8 cellular contexts compared by ENCODE assay signal in the genomic region with DNA sequence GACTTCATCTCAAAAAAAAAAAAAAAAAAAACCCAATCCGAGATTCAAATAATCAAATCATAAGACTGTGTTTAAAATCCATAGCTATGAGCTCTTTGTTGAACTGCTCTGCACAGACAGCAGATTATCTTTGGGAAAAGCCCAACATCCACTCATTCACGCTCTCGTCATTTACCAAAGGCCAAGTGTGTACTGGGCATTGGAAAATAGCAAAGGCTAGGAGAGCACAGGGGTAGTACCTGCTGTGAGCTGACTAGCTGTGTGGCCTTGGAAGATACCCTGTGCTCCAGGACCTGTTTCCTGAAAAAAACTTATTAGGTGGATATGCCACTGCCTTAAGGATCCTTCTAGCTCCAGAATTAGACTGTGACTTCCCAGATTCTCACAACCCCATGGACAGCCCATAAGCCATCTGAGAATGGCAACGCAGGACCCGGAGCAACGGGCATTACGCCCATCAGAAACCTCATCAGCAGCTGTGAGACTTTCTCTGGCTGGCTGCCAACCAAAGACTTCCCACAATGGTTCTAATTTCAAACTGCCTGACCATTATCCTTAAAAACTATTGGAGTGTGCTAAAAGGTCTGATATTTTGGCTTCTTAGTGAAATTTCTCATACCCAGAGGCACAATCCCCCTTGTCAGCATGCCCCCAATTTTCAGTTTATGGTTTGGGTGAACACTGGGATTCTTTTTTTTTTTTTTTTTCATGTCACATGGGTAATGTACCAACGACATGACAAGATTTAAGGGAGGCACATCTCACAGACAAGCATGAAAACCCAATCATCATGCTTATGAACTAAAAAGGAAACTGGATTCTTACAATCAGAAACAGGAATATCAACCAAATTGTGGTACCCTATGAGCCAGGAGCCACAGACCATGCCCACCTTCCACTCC. TPM values are rescaled to one million over a fixed set of nuclear protein-coding genes. Genes with fewer than 3 reads are reported as not detected.
DNase-seq lines count a peak whose midpoint lies in the region; ATAC-seq and TF ChIP-seq lines count a peak whose summit lies in the region.

No MANE protein-coding gene starts in this region.

- peaks cover 0 to 22% (median 8%) of the 10 kb centered on the region in 4 donors for H3K36me3 ChIP-seq in stomach

- 14% methylated on average over 8 of the region's 8 CpGs for WGBS in right cardiac atrium
- 19 to 26% (median 24%) methylated on average over 8 of the region's 8 CpGs for WGBS in stomach, 5 donors

- H3K4me3 Mint-ChIP-seq in activated naive CD4-positive, alpha-beta T cell treated with anti-CD3 and anti-CD28 coated beads for 36 hours: peak overlapping the region; percentile 21
- no peak overlapping the region for H3K4me3 Mint-ChIP-seq in activated T-helper 2 cell treated with anti-CD3 and anti-CD28 coated beads, Interferon-gamma antibody, Interleukin-2, Interleukin-4, amounts not matched to agents 10 μg/mL and 5 μg/mL and 100 μg/mL, durations not matched to agents 14 hours and 24 hours and 36 hours (ENCODE audit: low read depth)

- H3K9me3 ChIP-seq in right cardiac atrium (ENCODE audit: control insufficient read depth, low read length) (no peaks in the 10 kb centered on the region), stomach (peaks cover 0 to 14% (median 3%) of the 10 kb centered on the region in 4 donors)

- no peak for TF ChIP-seq POLR2A in stomach (IDR thresholded peaks at IDR 0.05)

- H3K4me1 ChIP-seq in right cardiac atrium (ENCODE audit: control insufficient read depth, insufficient read depth, low read length): peaks cover 10% of the 10 kb centered on the region
- H3K4me1 ChIP-seq in stomach: peaks cover 14 to 48% (median 29%) of the 10 kb centered on the region in 4 donors

- peaks cover 22% of the 10 kb centered on the region for H3K9me3 Mint-ChIP-seq in activated naive CD4-positive, alpha-beta T cell treated with anti-CD3 and anti-CD28 coated beads for 36 hours
- peaks cover 27% of the 10 kb centered on the region for H3K9me3 Mint-ChIP-seq in activated T-helper 2 cell treated with anti-CD3 and anti-CD28 coated beads, Interferon-gamma antibody, Interleukin-2, Interleukin-4, amounts not matched to agents 10 μg/mL and 5 μg/mL and 100 μg/mL, durations not matched to agents 14 hours and 24 hours and 36 hours

- H3K27ac ChIP-seq in right cardiac atrium (ENCODE audit: low read length) (peak overlapping the region; percentile 36), stomach (peak overlapping the region in 4 of 5 donors; percentile 4 to 46 (median 28))

- peak; percentile 6 for DNase-seq in activated naive CD4-positive, alpha-beta T cell treated with anti-CD3 and anti-CD28 coated beads for 36 hours
- DNase-seq in activated naive CD4-positive, alpha-beta T cell treated with anti-CD3 and anti-CD28 coated beads, Interleukin-2, amount 50 U/mL, for 16 hours: no peak
- DNase-seq in activated T-helper 2 cell treated with anti-CD3 and anti-CD28 coated beads, Interferon-gamma antibody, Interleukin-2, Interleukin-4, amounts not matched to agents 10 μg/mL and 5 μg/mL and 100 μg/mL, durations not matched to agents 14 hours and 24 hours and 36 hours (ENCODE audit: low spot score): no peak
- DNase-seq in right cardiac atrium: peak; percentile 75 to 89 (median 80)
- peak; percentile 72 for DNase-seq in stomach
- no peak for DNase-seq in NCI-H226
- no peak for DNase-seq in activated CD8-positive, alpha-beta memory T cell treated with anti-CD3 and anti-CD28 coated beads for 24 hours
- DNase-seq in NCI-H187 (lab: John Stamatoyannopoulos, UW): no peak

- H3K4me1 Mint-ChIP-seq in activated naive CD4-positive, alpha-beta T cell treated with anti-CD3 and anti-CD28 coated beads for 36 hours (ENCODE audit: low read depth): peaks cover 77% of the 10 kb centered on the region
- H3K4me1 Mint-ChIP-seq in activated T-helper 2 cell treated with anti-CD3 and anti-CD28 coated beads, Interferon-gamma antibody, Interleukin-2, Interleukin-4, amounts not matched to agents 10 μg/mL and 5 μg/mL and 100 μg/mL, durations not matched to agents 14 hours and 24 hours and 36 hours (ENCODE audit: low read depth): peaks cover 45% of the 10 kb centered on the region

- peak; percentile 69 to 70 for ATAC-seq in right cardiac atrium

- intact Hi-C loops in activated naive CD4-positive, alpha-beta T cell treated with anti-CD3 and anti-CD28 coated beads for 36 hours (cut with micrococcal nuclease): loop anchor here (2.0 kb wide), 1 partner anchor 16 kb away; no protein-coding TSS in a partner anchor
- intact Hi-C loops in activated T-helper 2 cell treated with anti-CD3 and anti-CD28 coated beads, Interferon-gamma antibody, Interleukin-2, Interleukin-4, amounts not matched to agents 10 μg/mL and 5 μg/mL and 100 μg/mL, durations not matched to agents 14 hours and 24 hours and 36 hours (cut with micrococcal nuclease): no loop called here
- intact Hi-C loops in right cardiac atrium (cut with DNase I): no loop called here
- intact Hi-C loops in stomach (cut with DNase I; ENCODE audit: low total_unique reads): no loop called here

- H3K4me3 ChIP-seq in right cardiac atrium (ENCODE audit: low read length) (no peak overlapping the region), stomach (no peak overlapping the region)

- H3K27ac Mint-ChIP-seq in activated naive CD4-positive, alpha-beta T cell treated with anti-CD3 and anti-CD28 coated beads for 36 hours: peak overlapping the region; percentile 72
- H3K27ac Mint-ChIP-seq in activated T-helper 2 cell treated with anti-CD3 and anti-CD28 coated beads, Interferon-gamma antibody, Interleukin-2, Interleukin-4, amounts not matched to agents 10 μg/mL and 5 μg/mL and 100 μg/mL, durations not matched to agents 14 hours and 24 hours and 36 hours: peak overlapping the region; percentile 66

- no peaks in the 10 kb centered on the region for H3K27me3 Mint-ChIP-seq in activated naive CD4-positive, alpha-beta T cell treated with anti-CD3 and anti-CD28 coated beads for 36 hours (ENCODE audit: low read depth)
- H3K27me3 Mint-ChIP-seq in activated T-helper 2 cell treated with anti-CD3 and anti-CD28 coated beads, Interferon-gamma antibody, Interleukin-2, Interleukin-4, amounts not matched to agents 10 μg/mL and 5 μg/mL and 100 μg/mL, durations not matched to agents 14 hours and 24 hours and 36 hours (ENCODE audit: low read depth): no peaks in the 10 kb centered on the region

- peaks cover 27% of the 10 kb centered on the region for H3K36me3 Mint-ChIP-seq in activated naive CD4-positive, alpha-beta T cell treated with anti-CD3 and anti-CD28 coated beads for 36 hours (ENCODE audit: low read depth)
- peaks cover 85% of the 10 kb centered on the region for H3K36me3 Mint-ChIP-seq in activated T-helper 2 cell treated with anti-CD3 and anti-CD28 coated beads, Interferon-gamma antibody, Interleukin-2, Interleukin-4, amounts not matched to agents 10 μg/mL and 5 μg/mL and 100 μg/mL, durations not matched to agents 14 hours and 24 hours and 36 hours (ENCODE audit: low read depth)

- no peaks in the 10 kb centered on the region for H3K27me3 ChIP-seq in right cardiac atrium (ENCODE audit: control insufficient read depth, insufficient read depth)
- H3K27me3 ChIP-seq in stomach: no peaks in the 10 kb centered on the region

- CTCF ChIA-PET in activated naive CD4-positive, alpha-beta T cell treated with anti-CD3 and anti-CD28 coated beads for 36 hours (lab: Charles Lee): interaction anchor here (1.0 to 1.8 kb wide), 7 partner anchors 8 to 147 kb away, joined by 3 to 5 read pairs (median 4); no protein-coding TSS in a partner anchor

- no peak for TF ChIP-seq CTCF in stomach (IDR thresholded peaks at IDR 0.05)

- TF ChIP-seq EP300 in stomach (IDR thresholded peaks at IDR 0.05): no peak

RNA-seq across cellular contexts. Expression of a gene that starts 16.8 kb away (rescaled TPM):
- total RNA-seq in activated naive CD4-positive, alpha-beta T cell treated with anti-CD3 and anti-CD28 coated beads for 36 hours: 10 to 100 TPM; 34.8 to 36.4 TPM
- 18.9 and 19.0 TPM in 2 replicates for total RNA-seq in activated T-helper 2 cell treated with anti-CD3 and anti-CD28 coated beads, Interferon-gamma antibody, Interleukin-2, Interleukin-4, amounts not matched to agents 10 μg/mL and 5 μg/mL and 100 μg/mL, durations not matched to agents 14 hours and 24 hours and 36 hours
- 10 to 100 TPM; 11.1 to 13.4 (median 12.4) TPM for total RNA-seq in right cardiac atrium
- polyA plus RNA-seq in right cardiac atrium: 3.5 TPM
- total RNA-seq in stomach: 10 to 100 TPM; 16.9 to 71.4 (median 34.3) TPM
- 1 to 10 TPM; 2.4 to 5.0 (median 3.3) TPM for polyA plus RNA-seq in stomach

Comparison
In these comparisons a context has a peak if more than half of its experiments do, and no peak if none do; other contexts are left out.
1. DNase-seq: peak in activated naive CD4-positive, alpha-beta T cell treated with anti-CD3 and anti-CD28 coated beads for 36 hours (single experiment), right cardiac atrium (3 of 3) and stomach (single experiment); none in activated naive CD4-positive, alpha-beta T cell treated with anti-CD3 and anti-CD28 coated beads, Interleukin-2, amount 50 U/mL, for 16 hours (single experiment), activated T-helper 2 cell treated with anti-CD3 and anti-CD28 coated beads, Interferon-gamma antibody, Interleukin-2, Interleukin-4, amounts not matched to agents 10 μg/mL and 5 μg/mL and 100 μg/mL, durations not matched to agents 14 hours and 24 hours and 36 hours (single experiment), NCI-H226 (single experiment), activated CD8-positive, alpha-beta memory T cell treated with anti-CD3 and anti-CD28 coated beads for 24 hours (single experiment) and NCI-H187 (0 of 2).